In genomic region chr1:204077979-204078696, GRCh38 we compare ENCODE assay signal across 9 cellular contexts. TPM values are rescaled to one million over a fixed set of nuclear protein-coding genes. Genes with fewer than 3 reads are reported as not detected.
DNase-seq lines count a peak whose midpoint lies in the region; ATAC-seq, FAIRE-seq and TF ChIP-seq lines count a peak whose summit lies in the region.
"Had no signal": no experiment of that assay in that cellular context is flagged by ENCODE, and none has a peak within 500 bp of the region (broad histone marks: within the 10 kb centered on the region; RNA-seq: fewer than 3 reads in every experiment).

No MANE protein-coding gene starts in this region.

- H3K9me3 ChIP-seq in A549 = no peaks in the 10 kb centered on the region
- no peaks in the 10 kb centered on the region for H3K9me3 ChIP-seq in mesodermal cell (ENCODE audit: control insufficient read depth, low read length)

- peaks cover 41% of the 10 kb centered on the region for H3K4me1 ChIP-seq in A549
- peaks cover 50% of the 10 kb centered on the region for H3K4me1 ChIP-seq in mesodermal cell (ENCODE audit: control insufficient read depth, insufficient read depth, low read length, poor library complexity, severe bottlenecking)

- no peaks in the 10 kb centered on the region for H3K36me3 ChIP-seq in mesodermal cell (ENCODE audit: control insufficient read depth, insufficient read depth, low read length)

- ATAC-seq in A549 = no peak
- ATAC-seq: activated T-cell treated with anti-CD3 and anti-CD28 coated beads, Interleukin-2, amount 50 U/mL, for 4 hours had no signal

- no peak for FAIRE-seq in A549 (lab: Jason Lieb, UNC)

- DNase-seq in A549 (ENCODE audit: low read depth in 1 of 2, low spot score in 1 of 2) (peak in 1 of 2 experiments; percentile 17), NCI-H187 treated with DMSO at 0.1 percent for 48 hours (lab: John Stamatoyannopoulos, UW) (peak; percentile 99), choroid plexus epithelial cell (ENCODE audit: low read depth) (peak; percentile 44), DMS 273 (lab: John Stamatoyannopoulos, UW; ENCODE audit: unreplicated experiment) (no peak), UCSD-AML1 (lab: John Stamatoyannopoulos, UW; ENCODE audit: unreplicated experiment) (no peak), kidney glomerular epithelial cell (lab: John Stamatoyannopoulos, UW) (no peak)
- DNase-seq in activated CD4-positive, alpha-beta T cell treated with anti-CD3 and anti-CD28 coated beads for 48 hours = no peak
- DNase-seq: activated T-cell treated with anti-CD3 and anti-CD28 coated beads, Interleukin-2, amount 50 U/mL, for 4 hours had no signal

- H3K4me3 ChIP-seq in A549 = no peak overlapping the region
- no peak overlapping the region for H3K4me3 ChIP-seq in choroid plexus epithelial cell (ENCODE audit: low read depth, low read length)
- peak overlapping the region; percentile 16 for H3K4me3 ChIP-seq in mesodermal cell (ENCODE audit: extremely low read depth, insufficient read depth, low read length, poor library complexity, severe bottlenecking)

- POLR2A ChIA-PET in A549 (lab: Yijun Ruan, JAX) = no interaction called here

- peak overlapping the region; percentile 45 for H3K4me2 ChIP-seq in A549

- no peak for TF ChIP-seq CTCF in A549 (IDR thresholded peaks at IDR 0.05)
- TF ChIP-seq CTCF in choroid plexus epithelial cell (conservative IDR thresholded peaks at IDR 0.05; ENCODE audit: low read depth, low read length) = no peak

- 64% methylated on average over 17 of the region's 17 CpGs for WGBS in A549 (ENCODE audit: missing lambda C conversion rate)
- WGBS in mesodermal cell (ENCODE audit: insufficient coverage in 2 of 2), 2 experiments = 13 to 26% methylated on average over 9 to 13 of the region's 17 CpGs

- CTCF ChIA-PET in A549 (lab: Yijun Ruan, JAX) = interaction anchor here (1.6 to 5.7 kb wide), 3 partner anchors 8 to 207 kb away, joined by 5 to 30 read pairs (median 28); no protein-coding TSS in a partner anchor

- no peak for TF ChIP-seq RAD21 in A549 (conservative IDR thresholded peaks at IDR 0.05 in 1 of 2, IDR thresholded peaks at IDR 0.05 in 1 of 2)

- no peak for TF ChIP-seq EP300 in A549 (IDR thresholded peaks at IDR 0.05)

- no peak for TF ChIP-seq POLR2A in A549 (IDR thresholded peaks at IDR 0.05; ENCODE audit: low read length)

- H3K27ac ChIP-seq in A549 = peak overlapping the region; percentile 49 to 70; a peak in 5 of 6 replicates
- H3K27ac ChIP-seq in mesodermal cell (ENCODE audit: low read depth, low read length, severe bottlenecking) = peak overlapping the region; percentile 91

TF ChIP-seq in A549, 52 proteins besides CTCF, POLR2A, EP300 and RAD21:
- TF ChIP-seq TP53 (CRISPR knock-in tag; IDR thresholded peaks at IDR 0.05) (no peak), HEYL (CRISPR knock-in tag; IDR thresholded peaks at IDR 0.05) (no peak), KDM1A (IDR thresholded peaks at IDR 0.05; ENCODE audit: low read depth) (no peak), ZFP36 (IDR thresholded peaks at IDR 0.05; ENCODE audit: borderline replicate concordance, partially characterized antibody) (no peak), JUN (IDR thresholded peaks at IDR 0.05) (no peak), SREBF2 (IDR thresholded peaks at IDR 0.05) (no peak), POLR2AphosphoS2 (conservative IDR thresholded peaks at IDR 0.05; ENCODE audit: low read length) (no peak), HOXB13 (CRISPR knock-in tag; IDR thresholded peaks at IDR 0.05; ENCODE audit: low read depth) (no peak), FOXS1 (CRISPR knock-in tag; IDR thresholded peaks at IDR 0.05) (no peak), NPAS2 (CRISPR knock-in tag; IDR thresholded peaks at IDR 0.05; ENCODE audit: borderline replicate concordance) (no peak), HOXB5 (CRISPR knock-in tag; IDR thresholded peaks at IDR 0.05) (no peak), ELK1 (IDR thresholded peaks at IDR 0.05; ENCODE audit: low read depth, low read length) (no peak), ZC3H11A (IDR thresholded peaks at IDR 0.05) (no peak), ZNF302 (CRISPR knock-in tag; IDR thresholded peaks at IDR 0.05) (no peak)
TF ChIP-seq in A549: peak in this region for 0.

RNA-seq across cellular contexts. Expression of gene SOX13, which starts 5.2 kb away (rescaled TPM):
- 9.8 TPM in 2 replicates for polyA plus RNA-seq in A549 (2011; rRNA removed)
- 12.0 and 16.0 TPM in 2 replicates for polyA plus RNA-seq in A549 (2012; cell fraction: cytosol; rRNA removed)
- polyA plus RNA-seq in A549 (2012; cell fraction: nucleus; rRNA removed) = 39.1 and 39.4 TPM in 2 replicates
- 6.8 to 7.3 TPM (median 7.0 TPM) in 3 replicates for polyA plus RNA-seq in A549 (2017; fragmentation: RNase III; extraction: RNeasy Plus Mini Kit Qiagen cat#74134 plus additional on column Dnase treatment)
- 15.7 and 17.6 TPM in 2 replicates for polyA minus RNA-seq in A549 (2011; rRNA and poly(A)+ RNA removed)
- 39.5 TPM for polyA plus RNA-seq in mesodermal cell (2013, experiment 1 of 2)
- 28.5 TPM for polyA plus RNA-seq in mesodermal cell (2013, experiment 2 of 2)

Comparison
In these comparisons a context has a peak if more than half of its experiments do, and no peak if none do; other contexts are left out.
1. DNase-seq: peak in NCI-H187 treated with DMSO at 0.1 percent for 48 hours (single experiment) and choroid plexus epithelial cell (single experiment); none in DMS 273 (single experiment), UCSD-AML1 (single experiment), kidney glomerular epithelial cell (single experiment) and activated CD4-positive, alpha-beta T cell treated with anti-CD3 and anti-CD28 coated beads for 48 hours (single experiment).